4 cellular contexts compared by ENCODE assay signal in genomic region chr7:55845164-55845563, GRCh38. TPM values are rescaled to one million over a fixed set of nuclear protein-coding genes. Genes with fewer than 3 reads are reported as not detected.
"Had no signal": no experiment of that assay in that cellular context is flagged by ENCODE, and none has a peak within 500 bp of the region (broad histone marks: within the 10 kb centered on the region; RNA-seq: fewer than 3 reads in every experiment).

No MANE protein-coding gene starts in this region.

RNA-seq across cellular contexts. Expression of gene SEPTIN14, which starts 17.4 kb away (rescaled TPM):
- total RNA-seq: LHCN-M2, M059J, MCF 10A, NCI-H460 had no signal
